In genomic region chr2:16870677-16871076, GRCh38 we compare ENCODE assay signal across 24 cellular contexts.
"Had no signal": no experiment of that assay in that cellular context is flagged by ENCODE, and none has a peak within 500 bp of the region (broad histone marks: within the 10 kb centered on the region; RNA-seq: fewer than 3 reads in every experiment).

No MANE protein-coding gene starts in this region.

- H3K4me1 Mint-ChIP-seq: neural crest cell had no signal

- H3K36me3 ChIP-seq: heart left ventricle, pancreas, transverse colon had no signal

- FAIRE-seq: frontal cortex, islet of Langerhans, pancreas had no signal

- H3K27ac ChIP-seq: body of pancreas, epithelial cell of prostate, heart left ventricle, pancreas, transverse colon had no signal

- ATAC-seq: activated CD8-positive, alpha-beta T cell treated with anti-CD3 and anti-CD28 coated beads for 36 hours; activated T-cell treated with anti-CD3 and anti-CD28 coated beads, Interleukin-2, amount 50 U/mL, for 72 hours; body of pancreas; heart left ventricle; pancreas had no signal

- H3K27ac Mint-ChIP-seq: activated B cell treated with CpG ODN at 0.5 μM for 24 hours; activated CD8-positive, alpha-beta T cell treated with anti-CD3 and anti-CD28 coated beads for 36 hours; activated naive CD8-positive, alpha-beta T cell; activated T-cell treated with anti-CD3 and anti-CD28 coated beads, Interleukin-2, amount 50 U/mL, for 72 hours had no signal

- H3K9me3 Mint-ChIP-seq: activated B cell treated with CpG ODN at 0.5 μM for 24 hours; activated CD8-positive, alpha-beta T cell treated with anti-CD3 and anti-CD28 coated beads for 36 hours; neural crest cell had no signal

- H3K27me3 Mint-ChIP-seq: activated B cell treated with CpG ODN at 0.5 μM for 24 hours; activated CD8-positive, alpha-beta T cell treated with anti-CD3 and anti-CD28 coated beads for 36 hours; activated naive CD8-positive, alpha-beta T cell had no signal

- H3K4me1 ChIP-seq: body of pancreas, heart left ventricle, pancreas, transverse colon had no signal

- H3K9me3 ChIP-seq: body of pancreas, heart left ventricle, pancreas, transverse colon had no signal

- DNase-seq: activated B cell treated with CpG ODN at 0.5 μM for 24 hours; activated CD4-positive, alpha-beta T cell treated with anti-CD3 and anti-CD28 coated beads for 48 hours; activated CD8-positive, alpha-beta memory T cell treated with anti-CD3 and anti-CD28 coated beads, Interleukin-2, amount 50 U/mL, for 4 hours; activated CD8-positive, alpha-beta T cell treated with anti-CD3 and anti-CD28 coated beads for 36 hours; activated gamma-delta T cell; activated T-cell treated with anti-CD3 and anti-CD28 coated beads, Interleukin-2, amount 50 U/mL, for 72 hours; amniotic stem cell; body of pancreas; central memory CD4-positive, alpha-beta T cell; cortex of kidney; effector CD8-positive, alpha-beta T cell; heart left ventricle; midbrain; pancreas; stimulated activated CD4-positive, alpha-beta T cell treated with anti-CD3 and anti-CD28 coated beads, Interleukin-12 subunit alpha, Interleukin-12 subunit beta, amount 100 ng/mL, for 4 hours; stimulated activated CD4-positive, alpha-beta T cell treated with anti-CD3 and anti-CD28 coated beads, Interleukin-2, amount 100 ng/mL, for 24 hours; T-helper 2 cell; transverse colon had no signal

- H3K36me3 Mint-ChIP-seq: activated naive CD8-positive, alpha-beta T cell had no signal

- H3K4me3 ChIP-seq: body of pancreas, heart left ventricle, lung, pancreas, transverse colon had no signal

- H3K27me3 ChIP-seq: body of pancreas, heart left ventricle, pancreas, transverse colon had no signal

- H3K4me3 Mint-ChIP-seq: activated B cell treated with CpG ODN at 0.5 μM for 24 hours; activated CD8-positive, alpha-beta T cell treated with anti-CD3 and anti-CD28 coated beads for 36 hours; activated naive CD8-positive, alpha-beta T cell; activated T-cell treated with anti-CD3 and anti-CD28 coated beads, Interleukin-2, amount 50 U/mL, for 72 hours; neural crest cell had no signal
